ENCODE assay signal across 1 cellular context in genomic region chr14:35384386-35385041, GRCh38.
TF ChIP-seq lines count a peak whose summit lies in the region.

No MANE protein-coding gene starts in this region.

TF ChIP-seq in HepG2, 621 proteins besides CTCF, POLR2A, EP300 and RAD21 (continued from another document and continues in another):
- no peak; the same call in none of the 2 replicates for TF ChIP-seq ZNF691 (CRISPR knock-in tag; IDR thresholded peaks at IDR 0.05; ENCODE audit: borderline replicate concordance, low read depth)
- no peak for TF ChIP-seq ATF3 (CRISPR knock-in tag; IDR thresholded peaks at IDR 0.05)
- TF ChIP-seq PLSCR1 (CRISPR knock-in tag; IDR thresholded peaks at IDR 0.05; ENCODE audit: borderline replicate concordance), result no peak
- TF ChIP-seq CAMTA2 (CRISPR knock-in tag; IDR thresholded peaks at IDR 0.05; ENCODE audit: borderline replicate concordance), result no peak
- TF ChIP-seq ZSCAN25 (CRISPR knock-in tag; IDR thresholded peaks at IDR 0.05), result peak; percentile 97
- peak; percentile 60 for TF ChIP-seq KAT8 (CRISPR knock-in tag; IDR thresholded peaks at IDR 0.05)
- no peak for TF ChIP-seq ZNF12 (CRISPR knock-in tag; IDR thresholded peaks at IDR 0.05)
- TF ChIP-seq ZNF777 (CRISPR knock-in tag; IDR thresholded peaks at IDR 0.05), result peak; percentile 16; the same call in 1 of the 2 replicates
- TF ChIP-seq ZNF558 (CRISPR knock-in tag; IDR thresholded peaks at IDR 0.05; ENCODE audit: borderline replicate concordance), result no peak
- no peak for TF ChIP-seq ZNF704 (CRISPR knock-in tag; IDR thresholded peaks at IDR 0.05; ENCODE audit: borderline replicate concordance)
- no peak for TF ChIP-seq HOXA9 (CRISPR knock-in tag; IDR thresholded peaks at IDR 0.05; ENCODE audit: borderline replicate concordance)
- TF ChIP-seq ZBTB25 (CRISPR knock-in tag; IDR thresholded peaks at IDR 0.05), result peak; percentile 61
- no peak for TF ChIP-seq SPEN (CRISPR knock-in tag; IDR thresholded peaks at IDR 0.05; ENCODE audit: low read depth)
- TF ChIP-seq ZNF550 (CRISPR knock-in tag; IDR thresholded peaks at IDR 0.05; ENCODE audit: borderline replicate concordance), result no peak
- TF ChIP-seq GLMP (CRISPR knock-in tag; IDR thresholded peaks at IDR 0.05; ENCODE audit: borderline replicate concordance), result no peak
- TF ChIP-seq USF2 (IDR thresholded peaks at IDR 0.05; ENCODE audit: low read depth, low read length), result no peak
- no peak for TF ChIP-seq USF2 (CRISPR knock-in tag; IDR thresholded peaks at IDR 0.05; ENCODE audit: borderline replicate concordance)
- TF ChIP-seq HNRNPL (IDR thresholded peaks at IDR 0.05; ENCODE audit: low read depth, low read length), result no peak
- no peak for TF ChIP-seq ZNF775 (CRISPR knock-in tag; IDR thresholded peaks at IDR 0.05; ENCODE audit: borderline replicate concordance)
- peak; percentile 77 for TF ChIP-seq ZNF792 (CRISPR knock-in tag; IDR thresholded peaks at IDR 0.05)
- TF ChIP-seq ZNF512B (CRISPR knock-in tag; IDR thresholded peaks at IDR 0.05; ENCODE audit: borderline replicate concordance), result no peak
- peak; percentile 48; the same call in 1 of the 2 replicates for TF ChIP-seq ZNF414 (CRISPR knock-in tag; IDR thresholded peaks at IDR 0.05)
- 0 out of 2 replicates have a peak, but pooled peaks have one; percentile 14 for TF ChIP-seq MED1 (CRISPR knock-in tag; IDR thresholded peaks at IDR 0.05)
- no peak for TF ChIP-seq REL (CRISPR knock-in tag; conservative IDR thresholded peaks at IDR 0.05)
- TF ChIP-seq THRA (CRISPR knock-in tag; IDR thresholded peaks at IDR 0.05; ENCODE audit: borderline replicate concordance), result peak; percentile 47; the same call in 1 of the 2 replicates
- TF ChIP-seq MIER3 (CRISPR knock-in tag; IDR thresholded peaks at IDR 0.05; ENCODE audit: borderline replicate concordance), result 0 out of 2 replicates have a peak, but pooled peaks have one; percentile 62
- TF ChIP-seq STAT5B (CRISPR knock-in tag; IDR thresholded peaks at IDR 0.05), result no peak
- no peak for TF ChIP-seq ZNF34 (CRISPR knock-in tag; IDR thresholded peaks at IDR 0.05; ENCODE audit: borderline replicate concordance)
- peak; percentile 31; the same call in 1 of the 2 replicates for TF ChIP-seq NFYB (CRISPR knock-in tag; IDR thresholded peaks at IDR 0.05)
- no peak for TF ChIP-seq ZBTB44 (CRISPR knock-in tag; IDR thresholded peaks at IDR 0.05)
- TF ChIP-seq EEA1 (CRISPR knock-in tag; IDR thresholded peaks at IDR 0.05; ENCODE audit: borderline replicate concordance), result no peak
- no peak for TF ChIP-seq NKX3-1 (CRISPR knock-in tag; IDR thresholded peaks at IDR 0.05)
- no peak; the same call in 1 of the 2 replicates for TF ChIP-seq RFX5 (IDR thresholded peaks at IDR 0.05; ENCODE audit: low read depth, low read length)
- TF ChIP-seq BRCA1 (CRISPR knock-in tag; IDR thresholded peaks at IDR 0.05), result no peak
- peak; percentile 40 for TF ChIP-seq PHF8 (CRISPR knock-in tag; IDR thresholded peaks at IDR 0.05)
- TF ChIP-seq ZBTB37 (CRISPR knock-in tag; IDR thresholded peaks at IDR 0.05), result 0 out of 2 replicates have a peak, but pooled peaks have one; percentile 38
- TF ChIP-seq SUZ12 (IDR thresholded peaks at IDR 0.05; ENCODE audit: low read depth, low read length), result 0 out of 2 replicates have a peak, but pooled peaks have one; percentile 9
- no peak for TF ChIP-seq SRF (IDR thresholded peaks at IDR 0.05; ENCODE audit: low read depth, low read length)
- TF ChIP-seq ZSCAN9 (CRISPR knock-in tag; IDR thresholded peaks at IDR 0.05; ENCODE audit: borderline replicate concordance), result peak; percentile 79
- TF ChIP-seq ZNF501 (CRISPR knock-in tag; IDR thresholded peaks at IDR 0.05), result 0 out of 2 replicates have a peak, but pooled peaks have one; percentile 80
- TF ChIP-seq ZNF468 (CRISPR knock-in tag; IDR thresholded peaks at IDR 0.05), result peak; percentile 95
- TF ChIP-seq ARID2 (CRISPR knock-in tag; IDR thresholded peaks at IDR 0.05; ENCODE audit: borderline replicate concordance), result peak; percentile 95
- no peak for TF ChIP-seq PAF1 (CRISPR knock-in tag; IDR thresholded peaks at IDR 0.05)
- 0 out of 2 replicates have a peak, but pooled peaks have one; percentile 16 for TF ChIP-seq ZNF354B (CRISPR knock-in tag; IDR thresholded peaks at IDR 0.05)
- no peak for TF ChIP-seq CCAR2 (optimal IDR thresholded peaks at IDR 0.05; ENCODE audit: low read depth, low read length)
- peak in 1 of 2 experiments; percentile 82; a peak in 1 of 4 replicates for TF ChIP-seq KLF16 (CRISPR knock-in tag; IDR thresholded peaks at IDR 0.05)
- TF ChIP-seq ZNF580 (CRISPR knock-in tag; IDR thresholded peaks at IDR 0.05; ENCODE audit: borderline replicate concordance, low read depth), result peak; percentile 5; the same call in 1 of the 2 replicates
